ENCODE assay signal across 16 cellular contexts in the genomic region with DNA sequence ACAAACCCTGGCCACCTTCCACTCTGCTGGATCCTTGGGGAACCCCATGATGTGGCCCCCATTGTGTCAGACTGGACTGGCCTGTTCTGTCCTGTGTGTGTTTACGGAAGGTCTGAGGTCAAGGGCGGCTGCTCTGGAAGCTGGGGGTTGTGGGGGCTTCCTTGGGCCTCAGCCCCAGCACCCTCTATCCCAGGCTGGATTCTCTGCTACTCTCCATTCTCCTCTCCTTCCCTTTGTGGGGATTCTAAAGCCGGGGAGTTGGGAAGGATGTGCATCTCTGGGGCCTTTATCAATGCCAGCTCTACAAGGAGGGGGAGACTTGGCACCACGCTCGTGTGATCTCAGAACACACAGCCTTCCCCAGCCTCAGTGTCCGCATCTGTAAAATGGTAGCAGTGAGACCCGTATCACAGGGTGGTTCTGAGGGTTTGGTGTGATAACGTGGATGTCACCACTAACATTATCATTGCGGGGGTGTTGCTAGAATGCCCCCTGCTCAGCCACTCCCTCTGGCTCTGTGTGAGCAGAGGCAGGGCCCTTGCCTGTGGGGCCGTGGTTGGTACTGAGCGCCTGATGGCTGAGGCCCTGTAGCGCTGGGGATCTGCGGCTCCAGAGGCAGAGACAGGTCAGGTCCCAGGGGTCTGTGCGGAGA. TPM values are rescaled to one million over a fixed set of nuclear protein-coding genes. Genes with fewer than 3 reads are reported as not detected.
DNase-seq lines count a peak whose midpoint lies in the region; ATAC-seq and TF ChIP-seq lines count a peak whose summit lies in the region.
"Had no signal": no experiment of that assay in that cellular context is flagged by ENCODE, and none has a peak within 500 bp of the region (broad histone marks: within the 10 kb centered on the region; RNA-seq: fewer than 3 reads in every experiment).

No MANE protein-coding gene starts in this region.

- H3K9ac ChIP-seq in skeletal muscle tissue (ENCODE audit: low read depth in 1 of 3, low read length in 3 of 3) = no peak overlapping the region

- H3K4me2 ChIP-seq in hepatocyte = no peak overlapping the region

- H3K4me1 ChIP-seq in right atrium auricular region (peaks cover 0 to 66% of the 10 kb centered on the region in 2 donors), skeletal muscle tissue (ENCODE audit: control insufficient read depth in 3 of 3, insufficient read depth in 3 of 3, low read length in 3 of 3) (peaks cover 4 to 28% (median 25%) of the 10 kb centered on the region in 3 donors), hepatocyte (ENCODE audit: insufficient read depth) (no peaks in the 10 kb centered on the region)

- H3K9me3 ChIP-seq in right atrium auricular region (no peaks in the 10 kb centered on the region), skeletal muscle tissue (ENCODE audit: control insufficient read depth in 3 of 3, low read length in 3 of 3) (no peaks in the 10 kb centered on the region), hepatocyte (ENCODE audit: low read depth) (no peaks in the 10 kb centered on the region)
- H3K9me3 ChIP-seq: ovary had no signal

- no peaks in the 10 kb centered on the region for H4K20me1 ChIP-seq in hepatocyte (ENCODE audit: insufficient read depth, poor library complexity, severe bottlenecking)

- POLR2A ChIA-PET in activated CD8-positive, alpha-beta T cell treated with anti-CD3 and anti-CD28 coated beads for 36 hours (lab: Charles Lee) = interaction anchor here (0.9 to 5.7 kb wide), 9 partner anchors 8 to 70 kb away, joined by 3 to 48 read pairs (median 10); no protein-coding TSS in a partner anchor
- POLR2A ChIA-PET in HEK293T (lab: Yijun Ruan, JAX) = interaction anchor here (1.4 kb wide), 1 partner anchor 89 kb away, joined by 4 read pairs; a partner anchor contains a TSS

- H3K27me3 ChIP-seq in right atrium auricular region = no peaks in the 10 kb centered on the region
- peaks cover 11 to 36% (median 19%) of the 10 kb centered on the region in 3 donors for H3K27me3 ChIP-seq in skeletal muscle tissue (ENCODE audit: control insufficient read depth in 3 of 3, insufficient read depth in 3 of 3, low read length in 3 of 3)
- H3K27me3 ChIP-seq in hepatocyte = no peaks in the 10 kb centered on the region
- H3K27me3 ChIP-seq: ovary had no signal

- H3K79me2 ChIP-seq in hepatocyte = peaks cover 5% of the 10 kb centered on the region

- H3K36me3 ChIP-seq in right atrium auricular region = no peaks in the 10 kb centered on the region
- H3K36me3 ChIP-seq in skeletal muscle tissue (ENCODE audit: control insufficient read depth in 3 of 3, insufficient read depth in 3 of 3, low read length in 3 of 3) = peaks cover 0 to 7% (median 0%) of the 10 kb centered on the region in 3 donors
- no peaks in the 10 kb centered on the region for H3K36me3 ChIP-seq in hepatocyte (replicated peaks; ENCODE audit: insufficient read depth, low read depth)
- H3K36me3 ChIP-seq: ovary had no signal

- H3K27ac Mint-ChIP-seq in activated CD8-positive, alpha-beta T cell treated with anti-CD3 and anti-CD28 coated beads for 36 hours = no peak overlapping the region

- peak overlapping the region; percentile 61 to 71 for H3K27ac ChIP-seq in right atrium auricular region
- peak overlapping the region; percentile 52 for H3K27ac ChIP-seq in skeletal muscle tissue (ENCODE audit: low read depth, low read length)
- no peak overlapping the region for H3K27ac ChIP-seq in hepatocyte
- H3K27ac ChIP-seq: HL-60, ovary had no signal

- intact Hi-C loops in activated CD8-positive, alpha-beta T cell treated with anti-CD3 and anti-CD28 coated beads for 36 hours (cut with micrococcal nuclease) = loop anchor here (5.0 kb wide), 1 partner anchor 54 kb away; no protein-coding TSS in a partner anchor

- peak; percentile 19 for DNase-seq in Daoy (ENCODE audit: low read depth)
- peak; percentile 56 for DNase-seq in activated CD8-positive, alpha-beta T cell treated with anti-CD3 and anti-CD28 coated beads for 36 hours
- DNase-seq in right atrium auricular region (ENCODE audit: low spot score) = no peak
- DNase-seq in hepatocyte (ENCODE audit: low spot score) = no peak
- DNase-seq in HEK293T (ENCODE audit: extremely low spot score) = no peak
- DNase-seq in NCI-H774 (lab: John Stamatoyannopoulos, UW) = no peak
- DNase-seq: head of caudate nucleus; MM.1S; NCI-H2171 treated with DMSO at 0.1 percent for 48 hours; stimulated activated CD4-positive, alpha-beta T cell treated with anti-CD3 and anti-CD28 coated beads, Interleukin-2, amount 100 ng/mL, for 24 hours; stimulated activated naive B cell treated with anti-CD40 and anti-IgM and Interleukin-4, amounts not matched to agents 10 μg/mL and 1 μg/mL and 100 μg/mL, for 72 hours had no signal

- no peak overlapping the region for H2AFZ ChIP-seq in hepatocyte

- no peaks in the 10 kb centered on the region for H3K27me3 Mint-ChIP-seq in activated CD8-positive, alpha-beta T cell treated with anti-CD3 and anti-CD28 coated beads for 36 hours

- no peaks in the 10 kb centered on the region for H3K9me2 ChIP-seq in hepatocyte (replicated peaks; ENCODE audit: insufficient read depth)

- no peak overlapping the region for H3K4me3 Mint-ChIP-seq in activated CD8-positive, alpha-beta T cell treated with anti-CD3 and anti-CD28 coated beads for 36 hours
- H3K4me3 Mint-ChIP-seq: stimulated activated naive B cell treated with anti-CD40 and anti-IgM and Interleukin-4, amounts not matched to agents 10 μg/mL and 1 μg/mL and 100 μg/mL, for 72 hours had no signal

- ATAC-seq in activated CD8-positive, alpha-beta T cell treated with anti-CD3 and anti-CD28 coated beads for 36 hours = peak; percentile 50
- no peak for ATAC-seq in HG03342 (IDR thresholded peaks at IDR 0.05; ENCODE audit: unreplicated experiment)

- 85% methylated on average over 13 of the region's 14 CpGs for WGBS in hepatocyte (ENCODE audit: low lambda C conversion rate, missing lambda C conversion rate)

- H3K4me1 Mint-ChIP-seq in activated CD8-positive, alpha-beta T cell treated with anti-CD3 and anti-CD28 coated beads for 36 hours (ENCODE audit: low read depth) = peaks cover 27% of the 10 kb centered on the region

- H3K9me3 Mint-ChIP-seq in activated CD8-positive, alpha-beta T cell treated with anti-CD3 and anti-CD28 coated beads for 36 hours = no peaks in the 10 kb centered on the region
- H3K9me3 Mint-ChIP-seq: stimulated activated naive B cell treated with anti-CD40 and anti-IgM and Interleukin-4, amounts not matched to agents 10 μg/mL and 1 μg/mL and 100 μg/mL, for 72 hours had no signal

- H3K36me3 Mint-ChIP-seq in activated CD8-positive, alpha-beta T cell treated with anti-CD3 and anti-CD28 coated beads for 36 hours (ENCODE audit: low read depth) = no peaks in the 10 kb centered on the region
- H3K36me3 Mint-ChIP-seq: stimulated activated naive B cell treated with anti-CD40 and anti-IgM and Interleukin-4, amounts not matched to agents 10 μg/mL and 1 μg/mL and 100 μg/mL, for 72 hours had no signal

- TF ChIP-seq CTCF in activated CD8-positive, alpha-beta T cell treated with anti-CD3 and anti-CD28 coated beads for 36 hours (IDR thresholded peaks at IDR 0.05) = no peak
- TF ChIP-seq CTCF in right atrium auricular region (IDR thresholded peaks at IDR 0.05) = no peak
- no peak for TF ChIP-seq CTCF in hepatocyte (IDR thresholded peaks at IDR 0.05; ENCODE audit: poor library complexity)

- CTCF ChIA-PET in activated CD8-positive, alpha-beta T cell treated with anti-CD3 and anti-CD28 coated beads for 36 hours (lab: Charles Lee) = interaction anchor here (1.1 to 7.0 kb wide), 11 partner anchors 10 to 346 kb away, joined by 3 to 265 read pairs (median 42); no protein-coding TSS in a partner anchor
- CTCF ChIA-PET in HEK293T (lab: Yijun Ruan, JAX) = interaction anchor here (1.0 to 5.2 kb wide), 2 partner anchors 55 to 70 kb away, joined by 7 to 21 read pairs; no protein-coding TSS in a partner anchor

- H3K4me3 ChIP-seq in right atrium auricular region (no peak overlapping the region), skeletal muscle tissue (ENCODE audit: low read length in 3 of 3) (no peak overlapping the region), hepatocyte (no peak overlapping the region)
- H3K4me3 ChIP-seq: ovary had no signal

TF ChIP-seq in HEK293T, 16 proteins besides CTCF, POLR2A, EP300 and RAD21 (continues in another document):
- TF ChIP-seq LEF1 (IDR thresholded peaks at IDR 0.05; ENCODE audit: borderline replicate concordance) (no peak), HDGF (IDR thresholded peaks at IDR 0.05; ENCODE audit: borderline replicate concordance) (no peak), ZNF384 (IDR thresholded peaks at IDR 0.05) (no peak), NFRKB (IDR thresholded peaks at IDR 0.05) (no peak), BHLHE40 (IDR thresholded peaks at IDR 0.05; ENCODE audit: borderline replicate concordance) (no peak), L3MBTL2 (conservative IDR thresholded peaks at IDR 0.05) (no peak), FOXK2 (IDR thresholded peaks at IDR 0.05) (no peak), FOXM1 (IDR thresholded peaks at IDR 0.05; ENCODE audit: borderline replicate concordance) (no peak)
- TF ChIP-seq, protein P1, sequence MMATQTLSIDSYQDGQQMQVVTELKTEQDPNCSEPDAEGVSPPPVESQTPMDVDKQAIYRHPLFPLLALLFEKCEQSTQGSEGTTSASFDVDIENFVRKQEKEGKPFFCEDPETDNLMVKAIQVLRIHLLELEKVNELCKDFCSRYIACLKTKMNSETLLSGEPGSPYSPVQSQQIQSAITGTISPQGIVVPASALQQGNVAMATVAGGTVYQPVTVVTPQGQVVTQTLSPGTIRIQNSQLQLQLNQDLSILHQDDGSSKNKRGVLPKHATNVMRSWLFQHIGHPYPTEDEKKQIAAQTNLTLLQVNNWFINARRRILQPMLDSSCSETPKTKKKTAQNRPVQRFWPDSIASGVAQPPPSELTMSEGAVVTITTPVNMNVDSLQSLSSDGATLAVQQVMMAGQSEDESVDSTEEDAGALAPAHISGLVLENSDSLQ (IDR thresholded peaks at IDR 0.05) = no peak

RNA-seq across cellular contexts. Expression of a gene that starts 18.1 kb away (rescaled TPM):
- total RNA-seq in Daoy (2014; rRNA removed; shearing (Covaris generic)) = 4.9 and 6.6 TPM in 2 replicates
- total RNA-seq in activated CD8-positive, alpha-beta T cell treated with anti-CD3 and anti-CD28 coated beads for 36 hours = 1 to 10 TPM; 4.9 to 8.5 TPM
- total RNA-seq in right atrium auricular region (10 to 100 TPM; 12.6 to 25.5 TPM), skeletal muscle tissue (0.52 TPM), hepatocyte (29.6 and 45.9 TPM in 2 replicates)
- 58.0 and 61.1 TPM in 2 replicates for polyA plus RNA-seq in hepatocyte
- total RNA-seq: OCI-LY7 had no signal

RNA-seq across cellular contexts. Expression of a gene that starts 21.6 kb away (rescaled TPM):
- not detected in 2 replicates for total RNA-seq in Daoy (2014; rRNA removed; shearing (Covaris generic))
- not detected for total RNA-seq in activated CD8-positive, alpha-beta T cell treated with anti-CD3 and anti-CD28 coated beads for 36 hours
- 1 to 10 TPM in 1 of 2 donors, under 1 TPM in 1; 0.75 to 1.0 TPM for total RNA-seq in right atrium auricular region
- total RNA-seq in skeletal muscle tissue = 0.52 TPM
- 0.20 TPM in 1 of 2 replicates, not detected in the other for total RNA-seq in hepatocyte
- polyA plus RNA-seq in hepatocyte = not detected in 2 replicates
- total RNA-seq: OCI-LY7 had no signal

RNA-seq across cellular contexts. Expression of a gene that starts 48.1 kb away (rescaled TPM):
- not detected in 2 replicates for total RNA-seq in Daoy (2014; rRNA removed; shearing (Covaris generic))
- total RNA-seq in activated CD8-positive, alpha-beta T cell treated with anti-CD3 and anti-CD28 coated beads for 36 hours = under 1 TPM in 1 of 2 experiments, not detected in 1; 0.58 TPM
- total RNA-seq in right atrium auricular region (not detected), skeletal muscle tissue (not detected), hepatocyte (0.27 TPM in 1 of 2 replicates, not detected in the other)
- 0.93 TPM in 1 of 2 replicates, not detected in the other for polyA plus RNA-seq in hepatocyte

Comparison
In these comparisons a context has a peak if more than half of its experiments do, and no peak if none do; other contexts are left out.
1. DNase-seq: peak in Daoy (single experiment) and activated CD8-positive, alpha-beta T cell treated with anti-CD3 and anti-CD28 coated beads for 36 hours (single experiment); none in right atrium auricular region (single experiment), hepatocyte (single experiment), HEK293T (single experiment) and NCI-H774 (single experiment).